In genomic region chr6:158715330-158716311, GRCh38 we compare ENCODE assay signal across 8 cellular contexts.
DNase-seq lines count a peak whose midpoint lies in the region; ATAC-seq and TF ChIP-seq lines count a peak whose summit lies in the region.

No MANE protein-coding gene starts in this region.

- DNase-seq in T-helper 17 cell (no peak), neuronal stem cell (ENCODE audit: low spot score) (no peak), AG08396 (ENCODE audit: low spot score) (no peak), omental fat pad (ENCODE audit: low spot score) (no peak), uterus (no peak)
- no peak for DNase-seq in activated CD4-positive, CD25-positive, alpha-beta regulatory T cell treated with anti-CD3 and anti-CD28 coated beads, Interleukin-2, amount 50 U/mL, for 72 hours

- no peak overlapping the region for H3K23ac ChIP-seq in neuronal stem cell (ENCODE audit: low read depth, low read length, poor library complexity)

- intact Hi-C loops in uterus (cut with DNase I; ENCODE audit: low total_unique reads): no loop called here

- H2BK12ac ChIP-seq in neuronal stem cell (ENCODE audit: low read length): no peak overlapping the region

- H3K27ac Mint-ChIP-seq in T-helper 17 cell: peak overlapping the region; percentile 90

- no peaks in the 10 kb centered on the region for H3K27me3 Mint-ChIP-seq in T-helper 17 cell

- H3K36me3 Mint-ChIP-seq in T-helper 17 cell (ENCODE audit: low read depth): peaks cover 5% of the 10 kb centered on the region

- no peak overlapping the region for H3K4ac ChIP-seq in neuronal stem cell (ENCODE audit: low read length)

- no CpG with 5 or more reads among the region's 16 CpGs for WGBS in neuronal stem cell (ENCODE audit: extremely low coverage in 2 of 2, insufficient read length in 2 of 2, insufficient replicate concordance in 1 of 2), 2 donors

- H3K4me1 ChIP-seq in neuronal stem cell (ENCODE audit: control insufficient read depth in 2 of 2, insufficient read depth in 1 of 2, low read depth in 1 of 2, low read length in 2 of 2) (peaks cover 7% of the 10 kb centered on the region in 2 donors), uterus (no peaks in the 10 kb centered on the region)

- H4K91ac ChIP-seq in neuronal stem cell (ENCODE audit: low read depth, low read length, poor library complexity): no peak overlapping the region

- H3K4me1 Mint-ChIP-seq in T-helper 17 cell: peaks cover 39% of the 10 kb centered on the region

- no peak overlapping the region for H2AFZ ChIP-seq in neuronal stem cell (ENCODE audit: low read length)

- H3K27ac ChIP-seq in neuronal stem cell (replicated peaks; ENCODE audit: low read length) (no peak overlapping the region), uterus (no peak overlapping the region)

- H2BK15ac ChIP-seq in neuronal stem cell (ENCODE audit: low read length): no peak overlapping the region

- TF ChIP-seq POLR2A in uterus (IDR thresholded peaks at IDR 0.05): no peak

- ATAC-seq in GM19043 (IDR thresholded peaks at IDR 0.05; ENCODE audit: low read depth, unreplicated experiment) (peak; percentile 48), HG02970 (IDR thresholded peaks at IDR 0.05; ENCODE audit: low FRiP score, unreplicated experiment) (peak; percentile 55), T-helper 17 cell (peak; percentile 12), omental fat pad (ENCODE audit: low FRiP score) (no peak)

- no peak overlapping the region for H3K14ac ChIP-seq in neuronal stem cell (ENCODE audit: low read length)

- H2AK5ac ChIP-seq in neuronal stem cell (ENCODE audit: low read depth, low read length): peak overlapping the region; percentile 48

- TF ChIP-seq CTCF in omental fat pad (IDR thresholded peaks at IDR 0.05) (no peak), uterus (IDR thresholded peaks at IDR 0.05) (no peak)

- H3K4me3 Mint-ChIP-seq in T-helper 17 cell: peak overlapping the region; percentile 56

- H2BK120ac ChIP-seq in neuronal stem cell (ENCODE audit: low read depth, low read length): no peak overlapping the region

- no peak overlapping the region for H4K8ac ChIP-seq in neuronal stem cell (ENCODE audit: low read depth, low read length)

- H3K79me1 ChIP-seq in neuronal stem cell (ENCODE audit: low read depth, low read length): no peaks in the 10 kb centered on the region

- no peak overlapping the region for H3K9ac ChIP-seq in neuronal stem cell (ENCODE audit: low read depth, low read length, poor library complexity)

- no peak overlapping the region for H3K4me2 ChIP-seq in neuronal stem cell (ENCODE audit: insufficient read depth, low read length, poor library complexity, severe bottlenecking)

- no peaks in the 10 kb centered on the region for H3K9me3 ChIP-seq in T-helper 17 cell (ENCODE audit: control insufficient read depth, low read length, poor library complexity, severe bottlenecking)
- H3K9me3 ChIP-seq in neuronal stem cell (replicated peaks in 1 of 2; ENCODE audit: control insufficient read depth in 2 of 2, insufficient read depth in 1 of 2, low read depth in 1 of 2, low read length in 2 of 2): peaks cover 0 to under 1% of the 10 kb centered on the region in 2 donors
- H3K9me3 ChIP-seq in uterus: no peaks in the 10 kb centered on the region

- H3K36me3 ChIP-seq in neuronal stem cell (replicated peaks in 1 of 2; ENCODE audit: control insufficient read depth in 2 of 2, insufficient read depth in 2 of 2, low read length in 2 of 2) (no peaks in the 10 kb centered on the region), uterus (no peaks in the 10 kb centered on the region)

- H3K4me3 ChIP-seq in neuronal stem cell (ENCODE audit: low read length in 2 of 2): no peak overlapping the region
- no peak overlapping the region for H3K4me3 ChIP-seq in uterus

- H2BK5ac ChIP-seq in neuronal stem cell (ENCODE audit: low read length): no peak overlapping the region

- peak overlapping the region; percentile 45 for H3K18ac ChIP-seq in neuronal stem cell (ENCODE audit: low read length)

- H3K27me3 ChIP-seq in neuronal stem cell (ENCODE audit: control insufficient read depth in 3 of 3, insufficient read depth in 3 of 3, low read depth in 1 of 3, low read length in 3 of 3) (peaks cover 0 to 8% (median 0%) of the 10 kb centered on the region in 3 experiments), uterus (no peaks in the 10 kb centered on the region)
